1 cellular context compared by ENCODE assay signal in the genomic region with DNA sequence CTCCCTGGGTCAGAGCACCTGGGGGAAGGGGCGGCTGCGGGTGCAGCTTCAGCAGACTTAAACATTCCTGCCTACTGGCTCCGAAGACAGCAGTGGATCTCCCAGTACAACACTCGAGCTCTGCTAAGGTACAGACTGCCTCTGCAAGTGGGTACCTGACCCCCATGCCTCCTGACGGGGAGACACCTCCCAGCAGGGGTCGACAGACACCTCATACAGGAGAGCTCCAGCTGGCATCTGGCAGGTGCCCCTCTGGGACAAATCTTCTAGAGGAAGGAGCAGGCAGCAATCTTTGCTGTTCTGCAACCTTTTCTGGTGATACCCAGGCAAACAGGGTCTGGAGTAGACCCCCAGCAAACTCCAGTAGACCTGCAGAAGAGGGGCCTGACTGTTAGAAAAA. TPM values are rescaled to one million over a fixed set of nuclear protein-coding genes. Genes with fewer than 3 reads are reported as not detected.
"Had no signal": no experiment of that assay in that cellular context is flagged by ENCODE, and none has a peak within 500 bp of the region (broad histone marks: within the 10 kb centered on the region; RNA-seq: fewer than 3 reads in every experiment).

No MANE protein-coding gene starts in this region.

RNA-seq across cellular contexts. Expression of a gene that starts 54.5 kb away (rescaled TPM):
- total RNA-seq: GM12878 had no signal
